Comparison of ENCODE assay signal across 1 cellular context in the genomic region with DNA sequence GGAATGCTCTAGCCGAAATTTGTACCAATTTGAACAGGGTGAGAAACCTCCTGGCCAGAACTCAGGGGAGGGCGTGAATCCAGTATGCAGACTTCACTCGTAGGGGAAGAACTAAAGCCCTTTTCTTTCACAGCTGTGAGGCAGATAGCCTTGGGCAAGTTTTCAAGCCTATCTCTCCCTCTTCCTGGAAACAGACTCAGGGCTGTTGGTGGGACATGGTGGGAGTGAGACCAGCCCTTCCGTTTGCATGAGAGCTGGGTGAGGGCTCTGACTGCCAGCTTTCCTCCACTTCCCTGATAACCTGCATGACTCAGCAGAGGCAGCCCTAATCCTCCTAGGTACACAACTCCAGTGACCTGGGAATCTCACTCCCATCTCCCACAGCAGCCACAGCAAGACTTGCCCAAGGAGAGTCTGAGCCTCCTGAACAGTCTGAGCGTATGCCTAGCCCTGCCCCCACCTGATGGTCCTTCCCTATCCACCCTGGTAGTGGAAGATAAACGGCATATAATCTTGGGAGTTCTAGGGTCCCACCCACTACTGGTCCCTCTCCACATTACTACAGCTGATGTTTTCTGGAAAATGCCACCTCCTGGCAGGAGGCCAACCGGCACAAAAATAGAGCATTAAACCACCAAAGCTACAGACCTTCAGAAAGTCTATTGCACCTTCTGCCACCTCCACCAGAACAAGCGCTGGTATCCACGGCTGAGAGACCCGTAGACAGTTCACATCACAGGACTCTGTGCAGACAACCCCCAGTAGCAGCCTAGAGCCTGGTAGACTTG.
TF ChIP-seq lines count a peak whose summit lies in the region.

No MANE protein-coding gene starts in this region.

TF ChIP-seq in K562, 482 proteins besides CTCF, POLR2A, EP300 and RAD21 (continued from another document and continues in another):
- TF ChIP-seq, protein P1, sequence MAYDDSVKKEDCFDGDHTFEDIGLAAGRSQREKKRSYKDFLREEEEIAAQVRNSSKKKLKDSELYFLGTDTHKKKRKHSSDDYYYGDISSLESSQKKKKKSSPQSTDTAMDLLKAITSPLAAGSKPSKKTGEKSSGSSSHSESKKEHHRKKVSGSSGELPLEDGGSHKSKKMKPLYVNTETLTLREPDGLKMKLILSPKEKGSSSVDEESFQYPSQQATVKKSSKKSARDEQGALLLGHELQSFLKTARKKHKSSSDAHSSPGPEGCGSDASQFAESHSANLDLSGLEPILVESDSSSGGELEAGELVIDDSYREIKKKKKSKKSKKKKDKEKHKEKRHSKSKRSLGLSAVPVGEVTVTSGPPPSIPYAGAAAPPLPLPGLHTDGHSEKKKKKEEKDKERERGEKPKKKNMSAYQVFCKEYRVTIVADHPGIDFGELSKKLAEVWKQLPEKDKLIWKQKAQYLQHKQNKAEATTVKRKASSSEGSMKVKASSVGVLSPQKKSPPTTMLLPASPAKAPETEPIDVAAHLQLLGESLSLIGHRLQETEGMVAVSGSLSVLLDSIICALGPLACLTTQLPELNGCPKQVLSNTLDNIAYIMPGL (CRISPR knock-in tag; IDR thresholded peaks at IDR 0.05): no peak
- TF ChIP-seq TEAD4 (IDR thresholded peaks at IDR 0.05; ENCODE audit: low read length) (no peak), TEAD4 (CRISPR knock-in tag; IDR thresholded peaks at IDR 0.05; ENCODE audit: borderline replicate concordance) (no peak), RBM17 (IDR thresholded peaks at IDR 0.05; ENCODE audit: borderline replicate concordance, low read depth, low read length) (no peak), ZNF140 (CRISPR knock-in tag; IDR thresholded peaks at IDR 0.05) (no peak), SMARCA4 (IDR thresholded peaks at IDR 0.05) (peak; percentile 83), EP400 (IDR thresholded peaks at IDR 0.05) (0 out of 2 replicates have a peak, but pooled peaks have one; percentile 28), SUPT5H (IDR thresholded peaks at IDR 0.05) (peak; percentile 50), BMI1 (IDR thresholded peaks at IDR 0.05; ENCODE audit: low read length) (no peak), ZNF3 (CRISPR knock-in tag; IDR thresholded peaks at IDR 0.05) (no peak), ZNF133 (CRISPR knock-in tag; IDR thresholded peaks at IDR 0.05) (no peak), STAT5B (CRISPR knock-in tag; IDR thresholded peaks at IDR 0.05) (no peak), ZNF175 (CRISPR knock-in tag; IDR thresholded peaks at IDR 0.05; ENCODE audit: low read depth) (no peak), ZNF766 (CRISPR knock-in tag; conservative IDR thresholded peaks at IDR 0.05) (0 out of 2 replicates have a peak, but pooled peaks have one; percentile 23), DMBX1 (CRISPR knock-in tag; IDR thresholded peaks at IDR 0.05; ENCODE audit: borderline replicate concordance) (no peak), C11orf30 (IDR thresholded peaks at IDR 0.05; ENCODE audit: low read depth) (peak; percentile 84), ZSCAN29 (IDR thresholded peaks at IDR 0.05) (no peak), ETV1 (tag; conservative IDR thresholded peaks at IDR 0.05; ENCODE audit: low read depth) (peak; percentile 41), MCM5 (IDR thresholded peaks at IDR 0.05; ENCODE audit: low read depth) (no peak), LEF1 (IDR thresholded peaks at IDR 0.05) (0 out of 2 replicates have a peak, but pooled peaks have one; percentile 45), TAF9B (IDR thresholded peaks at IDR 0.05; ENCODE audit: partially characterized antibody) (peak; percentile 33), PHTF2 (CRISPR knock-in tag; IDR thresholded peaks at IDR 0.05) (no peak), L3MBTL2 (IDR thresholded peaks at IDR 0.05) (peak; percentile 10; the same call in 1 of the 2 replicates), MTA3 (IDR thresholded peaks at IDR 0.05; ENCODE audit: borderline replicate concordance) (peak; percentile 67; the same call in 1 of the 2 replicates), BCOR (IDR thresholded peaks at IDR 0.05) (no peak; the same call in 1 of the 2 replicates), CHD1 (IDR thresholded peaks at IDR 0.05; ENCODE audit: low read length) (no peak), DACH1 (IDR thresholded peaks at IDR 0.05; ENCODE audit: partially characterized antibody) (peak; percentile 67), CXXC5 (CRISPR knock-in tag; IDR thresholded peaks at IDR 0.05) (no peak; the same call in 1 of the 2 replicates)
- TF ChIP-seq, protein P2, sequence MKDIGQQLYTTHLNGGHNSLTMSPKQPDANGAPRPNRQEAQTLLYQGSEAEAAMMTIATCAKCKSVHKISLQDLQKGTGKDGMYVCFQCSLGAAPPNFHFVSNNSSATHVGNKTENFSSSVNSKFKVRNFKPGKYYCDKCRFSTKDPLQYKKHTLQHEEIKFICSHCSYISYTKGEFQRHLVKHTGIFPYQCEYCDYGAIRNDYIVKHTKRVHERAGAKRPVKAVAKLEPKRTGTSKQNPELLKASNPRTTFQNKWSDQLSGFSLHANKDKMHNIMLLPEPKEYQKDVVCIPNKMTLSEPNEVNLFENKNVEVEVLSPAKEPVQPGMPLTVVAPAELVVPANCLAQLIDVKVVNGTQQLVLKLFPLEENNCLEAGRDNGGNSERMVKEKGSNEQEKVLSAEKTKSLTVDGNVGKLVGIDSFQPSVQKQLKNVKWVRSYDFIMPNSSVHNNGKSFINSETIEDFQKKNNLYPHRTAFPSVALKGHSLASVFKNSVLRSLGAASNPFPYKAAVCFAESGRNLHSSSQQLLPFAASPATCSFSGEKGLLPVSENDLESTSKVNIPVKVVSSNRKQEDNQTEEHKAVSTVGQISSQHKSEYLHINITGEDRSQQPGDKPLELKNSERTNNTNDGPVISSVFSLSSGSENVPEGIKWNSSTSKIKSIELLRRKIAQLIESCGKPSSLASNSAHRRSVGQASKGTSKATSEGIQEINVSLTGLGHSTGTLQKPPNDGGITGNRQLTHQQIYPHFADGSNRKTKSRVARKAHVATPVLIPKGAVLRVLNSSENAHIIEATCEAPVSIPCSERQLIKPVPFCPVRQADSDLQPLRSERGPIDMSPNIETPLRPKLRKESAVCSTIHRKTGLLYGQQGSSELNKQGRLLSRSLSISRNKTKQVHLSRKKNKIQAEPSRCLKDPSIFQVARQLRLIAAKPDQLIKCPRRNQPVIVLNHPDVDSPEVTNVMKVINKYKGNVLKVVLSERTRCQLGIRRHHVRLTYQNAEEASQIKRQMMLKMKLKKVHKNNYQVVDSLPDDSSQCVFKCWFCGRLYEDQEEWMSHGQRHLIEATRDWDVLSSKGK (CRISPR knock-in tag; IDR thresholded peaks at IDR 0.05): no peak
- TF ChIP-seq, protein P3, sequence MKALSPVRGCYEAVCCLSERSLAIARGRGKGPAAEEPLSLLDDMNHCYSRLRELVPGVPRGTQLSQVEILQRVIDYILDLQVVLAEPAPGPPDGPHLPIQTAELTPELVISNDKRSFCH (CRISPR knock-in tag; IDR thresholded peaks at IDR 0.05): no peak
- TF ChIP-seq, protein P3 (tag; IDR thresholded peaks at IDR 0.05): 0 out of 2 replicates have a peak, but pooled peaks have one; percentile 15
- TF ChIP-seq, protein P4, sequence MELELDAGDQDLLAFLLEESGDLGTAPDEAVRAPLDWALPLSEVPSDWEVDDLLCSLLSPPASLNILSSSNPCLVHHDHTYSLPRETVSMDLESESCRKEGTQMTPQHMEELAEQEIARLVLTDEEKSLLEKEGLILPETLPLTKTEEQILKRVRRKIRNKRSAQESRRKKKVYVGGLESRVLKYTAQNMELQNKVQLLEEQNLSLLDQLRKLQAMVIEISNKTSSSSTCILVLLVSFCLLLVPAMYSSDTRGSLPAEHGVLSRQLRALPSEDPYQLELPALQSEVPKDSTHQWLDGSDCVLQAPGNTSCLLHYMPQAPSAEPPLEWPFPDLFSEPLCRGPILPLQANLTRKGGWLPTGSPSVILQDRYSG (tag; conservative IDR thresholded peaks at IDR 0.05; ENCODE audit: low read depth): 0 out of 2 replicates have a peak, but pooled peaks have one; percentile 15
- TF ChIP-seq, protein P5, sequence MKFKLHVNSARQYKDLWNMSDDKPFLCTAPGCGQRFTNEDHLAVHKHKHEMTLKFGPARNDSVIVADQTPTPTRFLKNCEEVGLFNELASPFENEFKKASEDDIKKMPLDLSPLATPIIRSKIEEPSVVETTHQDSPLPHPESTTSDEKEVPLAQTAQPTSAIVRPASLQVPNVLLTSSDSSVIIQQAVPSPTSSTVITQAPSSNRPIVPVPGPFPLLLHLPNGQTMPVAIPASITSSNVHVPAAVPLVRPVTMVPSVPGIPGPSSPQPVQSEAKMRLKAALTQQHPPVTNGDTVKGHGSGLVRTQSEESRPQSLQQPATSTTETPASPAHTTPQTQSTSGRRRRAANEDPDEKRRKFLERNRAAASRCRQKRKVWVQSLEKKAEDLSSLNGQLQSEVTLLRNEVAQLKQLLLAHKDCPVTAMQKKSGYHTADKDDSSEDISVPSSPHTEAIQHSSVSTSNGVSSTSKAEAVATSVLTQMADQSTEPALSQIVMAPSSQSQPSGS (CRISPR knock-in tag; IDR thresholded peaks at IDR 0.05): no peak
- TF ChIP-seq, protein P6, sequence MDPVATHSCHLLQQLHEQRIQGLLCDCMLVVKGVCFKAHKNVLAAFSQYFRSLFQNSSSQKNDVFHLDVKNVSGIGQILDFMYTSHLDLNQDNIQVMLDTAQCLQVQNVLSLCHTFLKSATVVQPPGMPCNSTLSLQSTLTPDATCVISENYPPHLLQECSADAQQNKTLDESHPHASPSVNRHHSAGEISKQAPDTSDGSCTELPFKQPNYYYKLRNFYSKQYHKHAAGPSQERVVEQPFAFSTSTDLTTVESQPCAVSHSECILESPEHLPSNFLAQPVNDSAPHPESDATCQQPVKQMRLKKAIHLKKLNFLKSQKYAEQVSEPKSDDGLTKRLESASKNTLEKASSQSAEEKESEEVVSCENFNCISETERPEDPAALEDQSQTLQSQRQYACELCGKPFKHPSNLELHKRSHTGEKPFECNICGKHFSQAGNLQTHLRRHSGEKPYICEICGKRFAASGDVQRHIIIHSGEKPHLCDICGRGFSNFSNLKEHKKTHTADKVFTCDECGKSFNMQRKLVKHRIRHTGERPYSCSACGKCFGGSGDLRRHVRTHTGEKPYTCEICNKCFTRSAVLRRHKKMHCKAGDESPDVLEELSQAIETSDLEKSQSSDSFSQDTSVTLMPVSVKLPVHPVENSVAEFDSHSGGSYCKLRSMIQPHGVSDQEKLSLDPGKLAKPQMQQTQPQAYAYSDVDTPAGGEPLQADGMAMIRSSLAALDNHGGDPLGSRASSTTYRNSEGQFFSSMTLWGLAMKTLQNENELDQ (CRISPR knock-in tag; IDR thresholded peaks at IDR 0.05; ENCODE audit: borderline replicate concordance): no peak
- TF ChIP-seq, protein P7, sequence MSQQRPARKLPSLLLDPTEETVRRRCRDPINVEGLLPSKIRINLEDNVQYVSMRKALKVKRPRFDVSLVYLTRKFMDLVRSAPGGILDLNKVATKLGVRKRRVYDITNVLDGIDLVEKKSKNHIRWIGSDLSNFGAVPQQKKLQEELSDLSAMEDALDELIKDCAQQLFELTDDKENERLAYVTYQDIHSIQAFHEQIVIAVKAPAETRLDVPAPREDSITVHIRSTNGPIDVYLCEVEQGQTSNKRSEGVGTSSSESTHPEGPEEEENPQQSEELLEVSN (IDR thresholded peaks at IDR 0.05; ENCODE audit: borderline replicate concordance in 1 of 2, extremely low read depth in 1 of 2, insufficient read depth in 1 of 2, insufficient read length in 1 of 2, low read depth in 1 of 2, low read length in 1 of 2, poor library complexity in 1 of 2, severe bottlenecking in 1 of 2): no peak
- TF ChIP-seq, protein P8, sequence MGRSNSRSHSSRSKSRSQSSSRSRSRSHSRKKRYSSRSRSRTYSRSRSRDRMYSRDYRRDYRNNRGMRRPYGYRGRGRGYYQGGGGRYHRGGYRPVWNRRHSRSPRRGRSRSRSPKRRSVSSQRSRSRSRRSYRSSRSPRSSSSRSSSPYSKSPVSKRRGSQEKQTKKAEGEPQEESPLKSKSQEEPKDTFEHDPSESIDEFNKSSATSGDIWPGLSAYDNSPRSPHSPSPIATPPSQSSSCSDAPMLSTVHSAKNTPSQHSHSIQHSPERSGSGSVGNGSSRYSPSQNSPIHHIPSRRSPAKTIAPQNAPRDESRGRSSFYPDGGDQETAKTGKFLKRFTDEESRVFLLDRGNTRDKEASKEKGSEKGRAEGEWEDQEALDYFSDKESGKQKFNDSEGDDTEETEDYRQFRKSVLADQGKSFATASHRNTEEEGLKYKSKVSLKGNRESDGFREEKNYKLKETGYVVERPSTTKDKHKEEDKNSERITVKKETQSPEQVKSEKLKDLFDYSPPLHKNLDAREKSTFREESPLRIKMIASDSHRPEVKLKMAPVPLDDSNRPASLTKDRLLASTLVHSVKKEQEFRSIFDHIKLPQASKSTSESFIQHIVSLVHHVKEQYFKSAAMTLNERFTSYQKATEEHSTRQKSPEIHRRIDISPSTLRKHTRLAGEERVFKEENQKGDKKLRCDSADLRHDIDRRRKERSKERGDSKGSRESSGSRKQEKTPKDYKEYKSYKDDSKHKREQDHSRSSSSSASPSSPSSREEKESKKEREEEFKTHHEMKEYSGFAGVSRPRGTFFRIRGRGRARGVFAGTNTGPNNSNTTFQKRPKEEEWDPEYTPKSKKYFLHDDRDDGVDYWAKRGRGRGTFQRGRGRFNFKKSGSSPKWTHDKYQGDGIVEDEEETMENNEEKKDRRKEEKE (IDR thresholded peaks at IDR 0.05; ENCODE audit: borderline replicate concordance in 1 of 2, control insufficient read depth in 1 of 2, low read depth in 2 of 2, low read length in 1 of 2): no peak
- TF ChIP-seq, protein P9, sequence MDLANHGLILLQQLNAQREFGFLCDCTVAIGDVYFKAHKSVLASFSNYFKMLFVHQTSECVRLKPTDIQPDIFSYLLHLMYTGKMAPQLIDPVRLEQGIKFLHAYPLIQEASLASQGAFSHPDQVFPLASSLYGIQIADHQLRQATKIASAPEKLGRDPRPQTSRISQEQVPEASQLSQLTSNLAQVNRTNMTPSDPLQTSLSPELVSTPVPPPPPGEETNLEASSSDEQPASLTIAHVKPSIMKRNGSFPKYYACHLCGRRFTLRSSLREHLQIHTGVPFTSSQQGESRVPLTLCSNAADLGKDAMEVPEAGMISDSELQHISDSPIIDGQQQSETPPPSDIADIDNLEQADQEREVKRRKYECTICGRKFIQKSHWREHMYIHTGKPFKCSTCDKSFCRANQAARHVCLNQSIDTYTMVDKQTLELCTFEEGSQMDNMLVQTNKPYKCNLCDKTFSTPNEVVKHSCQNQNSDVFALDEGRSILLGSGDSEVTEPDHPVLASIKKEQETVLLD (IDR thresholded peaks at IDR 0.05): peak; percentile 85
- TF ChIP-seq, protein P10, sequence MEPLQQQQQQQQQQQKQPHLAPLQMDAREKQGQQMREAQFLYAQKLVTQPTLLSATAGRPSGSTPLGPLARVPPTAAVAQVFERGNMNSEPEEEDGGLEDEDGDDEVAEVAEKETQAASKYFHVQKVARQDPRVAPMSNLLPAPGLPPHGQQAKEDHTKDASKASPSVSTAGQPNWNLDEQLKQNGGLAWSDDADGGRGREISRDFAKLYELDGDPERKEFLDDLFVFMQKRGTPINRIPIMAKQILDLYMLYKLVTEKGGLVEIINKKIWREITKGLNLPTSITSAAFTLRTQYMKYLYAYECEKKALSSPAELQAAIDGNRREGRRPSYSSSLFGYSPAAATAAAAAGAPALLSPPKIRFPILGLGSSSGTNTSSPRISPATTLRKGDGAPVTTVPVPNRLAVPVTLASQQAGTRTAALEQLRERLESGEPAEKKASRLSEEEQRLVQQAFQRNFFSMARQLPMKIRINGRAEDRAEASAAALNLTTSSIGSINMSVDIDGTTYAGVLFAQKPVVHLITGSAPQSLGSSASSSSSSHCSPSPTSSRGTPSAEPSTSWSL (CRISPR knock-in tag; IDR thresholded peaks at IDR 0.05; ENCODE audit: borderline replicate concordance): no peak
